1 cellular context compared by ENCODE assay signal in genomic region chr12:9651265-9651729, GRCh38.
TF ChIP-seq lines count a peak whose summit lies in the region.

No MANE protein-coding gene starts in this region.

TF ChIP-seq in IMR-90, 13 proteins besides CTCF, POLR2A, EP300 and RAD21:
- TF ChIP-seq RCOR1 (IDR thresholded peaks at IDR 0.05; ENCODE audit: insufficient replicate concordance, low read length) (no peak), MAFK (IDR thresholded peaks at IDR 0.05; ENCODE audit: low read depth, low read length) (no peak), BHLHE40 (IDR thresholded peaks at IDR 0.05; ENCODE audit: low read depth, low read length) (no peak), USF2 (IDR thresholded peaks at IDR 0.05; ENCODE audit: low read depth, low read length) (no peak), NFE2L2 (IDR thresholded peaks at IDR 0.05; ENCODE audit: low read depth, low read length) (no peak), ELK1 (IDR thresholded peaks at IDR 0.05; ENCODE audit: borderline replicate concordance, low read depth, low read length) (no peak), CEBPB (IDR thresholded peaks at IDR 0.05; ENCODE audit: low read depth, low read length) (no peak), FOS (IDR thresholded peaks at IDR 0.05; ENCODE audit: low read depth, low read length) (no peak), CHD1 (IDR thresholded peaks at IDR 0.05; ENCODE audit: low read depth, low read length) (no peak), MXI1 (IDR thresholded peaks at IDR 0.05; ENCODE audit: borderline replicate concordance, low read depth, low read length) (no peak), MAZ (IDR thresholded peaks at IDR 0.05; ENCODE audit: borderline replicate concordance, low read depth, low read length) (no peak), SMC3 (IDR thresholded peaks at IDR 0.05; ENCODE audit: low read depth, low read length) (no peak), RFX5 (IDR thresholded peaks at IDR 0.05; ENCODE audit: low read depth, low read length) (no peak)
